In the genomic region with DNA sequence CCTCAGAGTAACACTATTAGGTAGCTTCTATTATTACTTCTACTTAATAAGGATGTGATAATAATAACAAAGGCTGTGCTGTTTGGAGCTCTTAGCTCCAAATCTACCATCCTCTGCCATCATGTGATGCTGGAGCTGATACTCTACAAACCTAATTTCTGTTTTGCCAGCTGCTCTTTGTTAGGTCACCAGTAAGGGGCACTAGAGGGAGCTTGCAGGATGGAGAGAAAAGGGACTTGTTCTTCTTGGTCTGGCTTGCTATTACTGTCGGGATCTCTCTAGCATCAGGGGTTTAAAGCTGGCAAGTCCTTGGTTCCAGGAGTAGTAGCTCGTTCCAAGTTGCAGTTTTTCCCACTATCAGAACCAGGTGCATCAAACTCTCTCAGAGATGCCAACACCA, we compare ENCODE assay signal across 16 cellular contexts.
DNase-seq lines count a peak whose midpoint lies in the region; ATAC-seq and TF ChIP-seq lines count a peak whose summit lies in the region.
"Had no signal": no experiment of that assay in that cellular context is flagged by ENCODE, and none has a peak within 500 bp of the region (broad histone marks: within the 10 kb centered on the region; RNA-seq: fewer than 3 reads in every experiment).

No MANE protein-coding gene starts in this region.

- no peak overlapping the region for H3K4ac ChIP-seq in H9 (ENCODE audit: low read depth, low read length)

- H3K79me1 ChIP-seq in H9 (ENCODE audit: insufficient read depth, low read depth, low read length, poor library complexity, severe bottlenecking): no peaks in the 10 kb centered on the region

- no peak overlapping the region for H2BK20ac ChIP-seq in H9 (ENCODE audit: low read depth, low read length, poor library complexity, severe bottlenecking)

- H3K4me2 ChIP-seq in H9 (ENCODE audit: insufficient read depth, insufficient read length, low read length) (no peak overlapping the region), osteoblast (ENCODE audit: insufficient read depth, low read length) (no peak overlapping the region)

- H3K9ac ChIP-seq in H9 (ENCODE audit: extremely low read depth, insufficient read length, low read length) (no peak overlapping the region), colonic mucosa (ENCODE audit: low read depth in 2 of 2, low read length in 2 of 2) (no peak overlapping the region)
- H3K9ac ChIP-seq: GM23248 had no signal

- H3K27ac ChIP-seq in H9 (ENCODE audit: insufficient read length, low read depth, low read length) (no peak overlapping the region), osteoblast (ENCODE audit: low read depth, low read length) (no peak overlapping the region), colonic mucosa (no peak overlapping the region)
- H3K27ac ChIP-seq: coronary artery, GM23248 had no signal

- no peaks in the 10 kb centered on the region for H3K23me2 ChIP-seq in H9 (ENCODE audit: insufficient read length, low read depth, low read length, poor library complexity, severe bottlenecking)

- no peak overlapping the region for H3T11ph ChIP-seq in H9 (ENCODE audit: low read length)

- no peak overlapping the region for H3K18ac ChIP-seq in H9 (ENCODE audit: insufficient read length, low read depth, low read length)

- H2AFZ ChIP-seq in H9 (ENCODE audit: low read length): no peak overlapping the region
- no peak overlapping the region for H2AFZ ChIP-seq in osteoblast (ENCODE audit: low read length)
- H2AFZ ChIP-seq: GM23248 had no signal

- no peak overlapping the region for H4K5ac ChIP-seq in H9 (ENCODE audit: insufficient read length, low read depth, low read length)

- in situ Hi-C loops in astrocyte of the spinal cord (cut with HindIII; ENCODE audit: low sequenced_read_pairs): no loop called here

- H3K27me3 Mint-ChIP-seq in H9 (ENCODE audit: low read depth): peaks cover 10% of the 10 kb centered on the region

- H3K36me3 ChIP-seq in BE2C (no peaks in the 10 kb centered on the region), osteoblast (ENCODE audit: insufficient read depth, low read length) (no peaks in the 10 kb centered on the region), colonic mucosa (no peaks in the 10 kb centered on the region)
- H3K36me3 ChIP-seq: heart left ventricle had no signal

- H2BK5ac ChIP-seq in H9 (ENCODE audit: insufficient read length, low read length): no peak overlapping the region

- no peak overlapping the region for H4K91ac ChIP-seq in H9 (ENCODE audit: insufficient read length, low read depth, low read length)

- WGBS in H9 (ENCODE audit: extremely low coverage, insufficient read length, low lambda C conversion rate): no CpG with 5 or more reads among the region's 2 CpGs

- H3K4me3 ChIP-seq in BE2C (ENCODE audit: low read depth, low read length) (no peak overlapping the region), astrocyte of the spinal cord (ENCODE audit: low read depth, low read length) (no peak overlapping the region), osteoblast (ENCODE audit: insufficient read depth, low read length) (no peak overlapping the region), colonic mucosa (no peak overlapping the region)
- H3K4me3 ChIP-seq: coronary artery, GM23248, heart left ventricle had no signal

- no peaks in the 10 kb centered on the region for H3K79me2 ChIP-seq in H9 (ENCODE audit: insufficient read depth, low read length)
- H3K79me2 ChIP-seq in osteoblast (ENCODE audit: insufficient read depth, low read length): no peaks in the 10 kb centered on the region

- H3K27ac Mint-ChIP-seq in H9: 0 out of 7 replicates have a peak overlapping the region, but pooled peaks of 1 of the 3 experiments have one; percentile 22
- H3K27ac Mint-ChIP-seq: IgD-negative memory B cell; stimulated activated naive CD8-positive, alpha-beta T cell treated with anti-CD3 and anti-CD28 coated beads, Interleukin-15, Interleukin-2, amounts not matched to agents 100 ng/mL and 50 ng/mL, for 24 hours had no signal

- no peak for ATAC-seq in HG03159 (IDR thresholded peaks at IDR 0.05; ENCODE audit: unreplicated experiment)

- H3K4me3 Mint-ChIP-seq in H9: no peak overlapping the region
- H3K4me3 Mint-ChIP-seq: CD4-positive, CD25-positive, alpha-beta regulatory T cell; IgD-negative memory B cell; stimulated activated naive CD8-positive, alpha-beta T cell treated with anti-CD3 and anti-CD28 coated beads, Interleukin-15, Interleukin-2, amounts not matched to agents 100 ng/mL and 50 ng/mL, for 24 hours had no signal

- H3K4me1 ChIP-seq in BE2C (no peaks in the 10 kb centered on the region), H9 (ENCODE audit: insufficient read depth, low read length) (no peaks in the 10 kb centered on the region; the same call in 1 of the 2 replicates), osteoblast (ENCODE audit: insufficient read depth, low read length) (no peaks in the 10 kb centered on the region), colonic mucosa (no peaks in the 10 kb centered on the region)

- intact Hi-C loops in colonic mucosa (cut with DNase I): no loop called here

- H4K8ac ChIP-seq in H9 (replicated peaks; ENCODE audit: insufficient read length, low read depth, low read length): no peak overlapping the region

- peaks cover 2 to 5% (median 4%) of the 10 kb centered on the region in 3 experiments; a peak in 5 of 7 replicates for H3K36me3 Mint-ChIP-seq in H9 (ENCODE audit: insufficient read depth in 1 of 3, low read depth in 3 of 3)
- H3K36me3 Mint-ChIP-seq: CD4-positive, CD25-positive, alpha-beta regulatory T cell had no signal

- DNase-seq in BE2C (no peak), H9 (peak; percentile 58), astrocyte of the spinal cord (ENCODE audit: low read depth, low spot score) (no peak), iPS-NIHi7 (ENCODE audit: extremely low spot score) (peak; percentile 56), osteoblast (ENCODE audit: insufficient read length, low spot score, missing footprints) (no peak), MV-4-11 (lab: John Stamatoyannopoulos, UW) (no peak), colonic mucosa (no peak)
- DNase-seq: activated naive CD4-positive, alpha-beta T cell treated with anti-CD3 and anti-CD28 coated beads, Interleukin-2, amount 50 U/mL, for 16 hours; CD4-positive, CD25-positive, alpha-beta regulatory T cell; GM23248; heart left ventricle; NCI-H2029 treated with DMSO at 0.1 percent for 48 hours had no signal

- no peak overlapping the region for H2AK5ac ChIP-seq in H9 (ENCODE audit: insufficient read length, low read length)

- TF ChIP-seq CTCF in BE2C (IDR thresholded peaks at IDR 0.05; ENCODE audit: low read depth, low read length) (peak; percentile 41), H9 (conservative IDR thresholded peaks at IDR 0.05) (peak; percentile 78), astrocyte of the spinal cord (IDR thresholded peaks at IDR 0.05; ENCODE audit: low read depth, low read length) (peak; percentile 28), osteoblast (IDR thresholded peaks at IDR 0.05; ENCODE audit: extremely low read depth, low read depth, low read length) (no peak), colonic mucosa (IDR thresholded peaks at IDR 0.05) (no peak)

- H4K20me1 ChIP-seq in H9 (ENCODE audit: control insufficient read depth, insufficient read depth, insufficient read length): no peaks in the 10 kb centered on the region
- no peaks in the 10 kb centered on the region for H4K20me1 ChIP-seq in osteoblast (ENCODE audit: insufficient read depth, low read length)

- no peak overlapping the region for H2BK12ac ChIP-seq in H9 (ENCODE audit: insufficient read length, low read depth, low read length)

- H3K56ac ChIP-seq in H9 (ENCODE audit: insufficient read length, low read depth, low read length): no peak overlapping the region

- no peak overlapping the region for H3K23ac ChIP-seq in H9 (ENCODE audit: insufficient read length, low read depth, low read length)

- no peak overlapping the region for H2BK15ac ChIP-seq in H9 (ENCODE audit: low read depth, low read length)

- H2BK120ac ChIP-seq in H9 (ENCODE audit: low read depth, low read length, poor library complexity, severe bottlenecking): no peak overlapping the region

- peaks cover 15% of the 10 kb centered on the region in 2 experiments for H3K4me1 Mint-ChIP-seq in H9
- H3K4me1 Mint-ChIP-seq: IgD-negative memory B cell had no signal

- H3K27me3 ChIP-seq in BE2C (no peaks in the 10 kb centered on the region), H9 (ENCODE audit: insufficient read depth, low read length) (no peaks in the 10 kb centered on the region), osteoblast (ENCODE audit: insufficient read depth, low read length) (peaks cover 3% of the 10 kb centered on the region), colonic mucosa (no peaks in the 10 kb centered on the region)
- H3K27me3 ChIP-seq: heart left ventricle had no signal

- no peak overlapping the region for H3K14ac ChIP-seq in H9 (ENCODE audit: insufficient read depth, low read length)

- H3K9me3 Mint-ChIP-seq in H9: peaks cover 3 to 15% of the 10 kb centered on the region in 2 experiments; a peak in 4 of 5 replicates
- H3K9me3 Mint-ChIP-seq: stimulated activated naive CD8-positive, alpha-beta T cell treated with anti-CD3 and anti-CD28 coated beads, Interleukin-15, Interleukin-2, amounts not matched to agents 100 ng/mL and 50 ng/mL, for 24 hours had no signal

- no peaks in the 10 kb centered on the region for H3K9me3 ChIP-seq in BE2C
- H3K9me3 ChIP-seq in H9 (ENCODE audit: control insufficient read depth, low read depth, low read length): no peaks in the 10 kb centered on the region
- no peaks in the 10 kb centered on the region for H3K9me3 ChIP-seq in osteoblast (ENCODE audit: low read depth, low read length)
- H3K9me3 ChIP-seq in colonic mucosa: no peaks in the 10 kb centered on the region
- H3K9me3 ChIP-seq: heart left ventricle had no signal

Comparison
In these comparisons a context has a peak if more than half of its experiments do, and no peak if none do; other contexts are left out.
1. DNase-seq: peak in H9 (single experiment) and iPS-NIHi7 (single experiment); none in BE2C (single experiment), astrocyte of the spinal cord (single experiment), osteoblast (single experiment), MV-4-11 (single experiment) and colonic mucosa (single experiment).
2. CTCF ChIP-seq: peak in BE2C (single experiment), H9 (single experiment) and astrocyte of the spinal cord (single experiment); none in osteoblast (single experiment) and colonic mucosa (single experiment).